ENCODE assay signal across 1 cellular context in the genomic region with DNA sequence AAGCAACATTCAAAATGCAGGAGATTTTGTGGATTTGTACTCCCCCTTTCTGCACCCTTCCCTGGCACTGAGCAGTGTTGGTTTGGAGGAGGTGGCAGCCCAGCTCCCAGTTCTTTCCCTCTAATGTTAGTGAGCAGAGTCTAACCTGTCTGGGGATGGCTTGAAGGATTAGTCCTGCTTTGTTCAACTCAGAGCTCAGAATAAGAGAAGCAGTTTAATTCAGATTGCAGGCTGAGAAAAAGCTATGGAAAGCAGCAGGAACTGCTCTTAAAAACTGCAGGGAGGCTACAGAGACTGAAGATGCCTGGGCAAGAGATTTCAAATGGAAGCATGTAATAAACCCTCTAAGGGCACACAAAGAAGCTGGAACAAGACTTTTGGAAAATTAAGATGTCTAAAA.
TF ChIP-seq lines count a peak whose summit lies in the region.

No MANE protein-coding gene starts in this region.

TF ChIP-seq in GM23338, 12 proteins besides CTCF, POLR2A, EP300 and RAD21 (continued from another document):
- TF ChIP-seq ETS1 (IDR thresholded peaks at IDR 0.05) (no peak), CREB1 (CRISPR knock-in tag; IDR thresholded peaks at IDR 0.05; ENCODE audit: low read depth) (no peak), EZH2phosphoT487 (IDR thresholded peaks at IDR 0.05; ENCODE audit: unreplicated experiment) (no peak), REST (IDR thresholded peaks at IDR 0.05; ENCODE audit: unreplicated experiment) (no peak), EZH2 (IDR thresholded peaks at IDR 0.05; ENCODE audit: low read depth, unreplicated experiment) (no peak), ZNF331 (CRISPR knock-in tag; IDR thresholded peaks at IDR 0.05; ENCODE audit: low read depth) (no peak), JUNB (IDR thresholded peaks at IDR 0.05; ENCODE audit: unreplicated experiment) (no peak), POLR2AphosphoS5 (IDR thresholded peaks at IDR 0.05; ENCODE audit: low read depth) (no peak)
